Comparison of ENCODE assay signal across 39 cellular contexts in the genomic region with DNA sequence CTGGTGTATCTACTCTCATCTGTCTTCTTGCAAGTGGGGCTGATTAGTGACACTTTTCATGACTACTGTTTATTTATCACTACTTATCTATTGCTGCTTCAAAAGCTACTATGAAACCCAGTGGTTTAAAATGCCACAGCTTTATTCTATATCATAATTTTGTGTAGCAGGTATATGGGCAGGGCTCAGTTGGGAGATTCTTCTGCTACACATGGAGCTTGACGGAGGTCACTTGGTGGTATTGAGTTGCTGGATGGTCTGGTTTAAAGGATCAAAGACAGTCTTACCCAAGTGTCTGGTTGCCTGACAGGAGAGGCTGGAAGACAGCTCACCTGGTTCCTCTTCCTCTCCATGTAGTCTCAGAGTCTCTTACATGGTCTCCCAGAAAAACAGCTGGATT.
"Had no signal": no experiment of that assay in that cellular context is flagged by ENCODE, and none has a peak within 500 bp of the region (broad histone marks: within the 10 kb centered on the region; RNA-seq: fewer than 3 reads in every experiment).

No MANE protein-coding gene starts in this region.

- FAIRE-seq: astrocyte, bronchial epithelial cell had no signal

- H3K27me3 Mint-ChIP-seq: activated naive CD4-positive, alpha-beta T cell treated with anti-CD3 and anti-CD28 coated beads, Interleukin-2, amount 10 ng/mL, durations not matched to agents 7 days and 5 days; activated naive CD4-positive, alpha-beta T cell treated with anti-CD3 and anti-CD28 coated beads, Interleukin-2, amount 50 U/mL, for 24 hours; activated naive CD8-positive, alpha-beta T cell; activated naive CD8-positive, alpha-beta T cell treated with anti-CD3 and anti-CD28 coated beads for 36 hours; activated naive CD8-positive, alpha-beta T cell treated with anti-CD3 and anti-CD28 coated beads, Interleukin-2, amount 10 ng/mL, durations not matched to agents 7 days and 5 days; activated naive CD8-positive, alpha-beta T cell treated with anti-CD3 and anti-CD28 coated beads, Interleukin-2, amount 50 U/mL, for 24 hours; activated T-cell treated with anti-CD3 and anti-CD28 coated beads, Interleukin-2, amount 50 U/mL, for 24 hours; activated T-helper 17 cell treated with anti-CD3 and anti-CD28 coated beads, Interleukin-2, amount 50 U/mL, for 72 hours; central memory CD8-positive, alpha-beta T cell had no signal

- H3K36me3 ChIP-seq: adrenal gland, ascending aorta, brain microvascular endothelial cell, breast epithelium, cardiac muscle cell had no signal

- H3K4me1 ChIP-seq: adrenal gland, ascending aorta, body of pancreas, breast epithelium had no signal

- H3K27ac Mint-ChIP-seq: activated naive CD4-positive, alpha-beta T cell treated with anti-CD3 and anti-CD28 coated beads for 36 hours; activated naive CD4-positive, alpha-beta T cell treated with anti-CD3 and anti-CD28 coated beads, Interleukin-2, amount 10 ng/mL, durations not matched to agents 7 days and 5 days; activated naive CD4-positive, alpha-beta T cell treated with anti-CD3 and anti-CD28 coated beads, Interleukin-2, amount 50 U/mL, for 24 hours; activated naive CD4-positive, alpha-beta T cell treated with anti-CD3 and anti-CD28 coated beads, Interleukin-2, amount 50 U/mL, for 72 hours; activated naive CD8-positive, alpha-beta T cell; activated naive CD8-positive, alpha-beta T cell treated with anti-CD3 and anti-CD28 coated beads for 36 hours; activated naive CD8-positive, alpha-beta T cell treated with anti-CD3 and anti-CD28 coated beads, Interleukin-2, amount 10 ng/mL, durations not matched to agents 7 days and 5 days; activated naive CD8-positive, alpha-beta T cell treated with anti-CD3 and anti-CD28 coated beads, Interleukin-2, amount 50 U/mL, for 24 hours; activated T-cell treated with anti-CD3 and anti-CD28 coated beads, Interleukin-2, amount 50 U/mL, for 24 hours; activated T-cell treated with anti-CD3 and anti-CD28 coated beads, Interleukin-2, amount 50 U/mL, for 72 hours; activated T-helper 1 cell treated with anti-CD3 and anti-CD28 coated beads, Interleukin-12 subunit alpha, Interleukin-12 subunit beta, Interleukin-2, Interleukin-4 antibody, amounts not matched to agents 30 ng/mL and 10 ng/mL and 1 ng/mL, durations not matched to agents 14 hours and 24 hours and 36 hours; activated T-helper 17 cell treated with anti-CD3 and anti-CD28 coated beads, Interleukin-2, amount 50 U/mL, for 72 hours; activated T-helper 2 cell treated with anti-CD3 and anti-CD28 coated beads, Interferon-gamma antibody, Interleukin-2, Interleukin-4, amounts not matched to agents 10 μg/mL and 5 μg/mL and 100 μg/mL, durations not matched to agents 14 hours and 24 hours and 36 hours; brain had no signal

- DNase-seq: activated effector memory CD4-positive, alpha-beta T cell treated with anti-CD3 and anti-CD28 coated beads, Interleukin-2, amount 50 U/mL, for 16 hours; activated effector memory CD4-positive, alpha-beta T cell treated with Interleukin-2 at 50 U/mL for 16 hours; activated gamma-delta T cell; activated gamma-delta T cell treated with Interleukin-2 at 50 U/mL for 16 hours; activated naive CD4-positive, alpha-beta T cell; activated naive CD4-positive, alpha-beta T cell treated with anti-CD3 and anti-CD28 coated beads for 36 hours; activated naive CD4-positive, alpha-beta T cell treated with anti-CD3 and anti-CD28 coated beads, Interleukin-2, amount 10 ng/mL, durations not matched to agents 7 days and 5 days; activated naive CD4-positive, alpha-beta T cell treated with anti-CD3 and anti-CD28 coated beads, Interleukin-2, amount 50 U/mL, for 16 hours; activated naive CD4-positive, alpha-beta T cell treated with Interleukin-2 at 50 U/mL for 16 hours; activated naive CD8-positive, alpha-beta T cell treated with anti-CD3 and anti-CD28 coated beads for 36 hours; activated naive CD8-positive, alpha-beta T cell treated with anti-CD3 and anti-CD28 coated beads, Interleukin-2, amount 10 ng/mL, durations not matched to agents 7 days and 5 days; activated naive CD8-positive, alpha-beta T cell treated with anti-CD3 and anti-CD28 coated beads, Interleukin-2, amount 50 U/mL, for 24 hours; activated T-cell treated with anti-CD3 and anti-CD28 coated beads, Interleukin-2, amount 50 U/mL, for 24 hours; activated T-cell treated with anti-CD3 and anti-CD28 coated beads, Interleukin-2, amount 50 U/mL, for 4 hours; activated T-cell treated with anti-CD3 and anti-CD28 coated beads, Interleukin-2, amount 50 U/mL, for 48 hours; activated T-cell treated with anti-CD3 and anti-CD28 coated beads, Interleukin-2, amount 50 U/mL, for 72 hours; adrenal gland; amniotic stem cell; amygdala; anterior cingulate cortex; aorta; body of pancreas; brain microvascular endothelial cell; caudate nucleus; central memory CD4-positive, alpha-beta T cell; cerebellar nuclear complex had no signal

- H3K27me3 ChIP-seq: adrenal gland, ascending aorta, body of pancreas, brain microvascular endothelial cell, breast epithelium, cardiac muscle cell had no signal

- H3K4me3 Mint-ChIP-seq: activated naive CD4-positive, alpha-beta T cell treated with anti-CD3 and anti-CD28 coated beads for 36 hours; activated naive CD4-positive, alpha-beta T cell treated with anti-CD3 and anti-CD28 coated beads, Interleukin-2, amount 10 ng/mL, durations not matched to agents 7 days and 5 days; activated naive CD4-positive, alpha-beta T cell treated with anti-CD3 and anti-CD28 coated beads, Interleukin-2, amount 50 U/mL, for 24 hours; activated naive CD8-positive, alpha-beta T cell; activated naive CD8-positive, alpha-beta T cell treated with anti-CD3 and anti-CD28 coated beads for 36 hours; activated naive CD8-positive, alpha-beta T cell treated with anti-CD3 and anti-CD28 coated beads, Interleukin-2, amount 10 ng/mL, durations not matched to agents 7 days and 5 days; activated naive CD8-positive, alpha-beta T cell treated with anti-CD3 and anti-CD28 coated beads, Interleukin-2, amount 50 U/mL, for 24 hours; activated T-cell treated with anti-CD3 and anti-CD28 coated beads, Interleukin-2, amount 50 U/mL, for 24 hours; activated T-cell treated with anti-CD3 and anti-CD28 coated beads, Interleukin-2, amount 50 U/mL, for 4 hours; activated T-cell treated with anti-CD3 and anti-CD28 coated beads, Interleukin-2, amount 50 U/mL, for 72 hours; activated T-helper 1 cell treated with anti-CD3 and anti-CD28 coated beads, Interleukin-12 subunit alpha, Interleukin-12 subunit beta, Interleukin-2, Interleukin-4 antibody, amounts not matched to agents 30 ng/mL and 10 ng/mL and 1 ng/mL, durations not matched to agents 14 hours and 24 hours and 36 hours; activated T-helper 17 cell treated with anti-CD3 and anti-CD28 coated beads, Interleukin-2, amount 50 U/mL, for 72 hours; brain; central memory CD8-positive, alpha-beta T cell had no signal

- ATAC-seq: activated naive CD4-positive, alpha-beta T cell treated with anti-CD3 and anti-CD28 coated beads, Interleukin-2, amount 50 U/mL, for 72 hours; activated naive CD8-positive, alpha-beta T cell treated with anti-CD3 and anti-CD28 coated beads, Interleukin-2, amount 50 U/mL, for 24 hours; activated T-cell treated with anti-CD3 and anti-CD28 coated beads, Interleukin-2, amount 50 U/mL, for 4 hours; activated T-cell treated with anti-CD3 and anti-CD28 coated beads, Interleukin-2, amount 50 U/mL, for 72 hours; activated T-helper 17 cell treated with anti-CD3 and anti-CD28 coated beads, Interleukin-2, amount 50 U/mL, for 72 hours; body of pancreas had no signal

- H3K27ac ChIP-seq: adrenal gland, ascending aorta, body of pancreas, brain microvascular endothelial cell, breast epithelium, cardiac muscle cell had no signal

- H3K4me3 ChIP-seq: adrenal gland, ascending aorta, body of pancreas, breast epithelium, cardiac muscle cell had no signal

- H3K9me3 ChIP-seq: adrenal gland had no signal

- H3K4me1 Mint-ChIP-seq: activated naive CD4-positive, alpha-beta T cell treated with anti-CD3 and anti-CD28 coated beads, Interleukin-2, amount 10 ng/mL, durations not matched to agents 7 days and 5 days; activated naive CD4-positive, alpha-beta T cell treated with anti-CD3 and anti-CD28 coated beads, Interleukin-2, amount 50 U/mL, for 24 hours; activated naive CD8-positive, alpha-beta T cell treated with anti-CD3 and anti-CD28 coated beads for 36 hours; activated naive CD8-positive, alpha-beta T cell treated with anti-CD3 and anti-CD28 coated beads, Interleukin-2, amount 10 ng/mL, durations not matched to agents 7 days and 5 days; activated naive CD8-positive, alpha-beta T cell treated with anti-CD3 and anti-CD28 coated beads, Interleukin-2, amount 50 U/mL, for 24 hours; activated T-helper 17 cell treated with anti-CD3 and anti-CD28 coated beads, Interleukin-2, amount 50 U/mL, for 72 hours; brain; central memory CD8-positive, alpha-beta T cell had no signal

- H3K36me3 Mint-ChIP-seq: activated naive CD4-positive, alpha-beta T cell treated with anti-CD3 and anti-CD28 coated beads, Interleukin-2, amount 10 ng/mL, durations not matched to agents 7 days and 5 days; activated naive CD4-positive, alpha-beta T cell treated with anti-CD3 and anti-CD28 coated beads, Interleukin-2, amount 50 U/mL, for 24 hours; activated naive CD8-positive, alpha-beta T cell; activated naive CD8-positive, alpha-beta T cell treated with anti-CD3 and anti-CD28 coated beads for 36 hours; activated naive CD8-positive, alpha-beta T cell treated with anti-CD3 and anti-CD28 coated beads, Interleukin-2, amount 10 ng/mL, durations not matched to agents 7 days and 5 days had no signal
